33 cellular contexts compared by ENCODE assay signal in genomic region chr19:5522106-5522505, GRCh38. TPM values are rescaled to one million over a fixed set of nuclear protein-coding genes. Genes with fewer than 3 reads are reported as not detected.
"Had no signal": no experiment of that assay in that cellular context is flagged by ENCODE, and none has a peak within 500 bp of the region (broad histone marks: within the 10 kb centered on the region; RNA-seq: fewer than 3 reads in every experiment).

No MANE protein-coding gene starts in this region.

- H3K4me1 ChIP-seq: adrenal gland, body of pancreas, esophagus squamous epithelium, heart left ventricle had no signal

- H3K27ac Mint-ChIP-seq: activated B cell treated with CpG ODN at 0.5 μM for 24 hours; activated CD4-positive, alpha-beta memory T cell treated with anti-CD3 and anti-CD28 coated beads for 36 hours; activated CD4-positive, alpha-beta T cell treated with anti-CD3 and anti-CD28 coated beads, Interleukin-2, amount 10 ng/mL, durations not matched to agents 24 days and 14 days; activated CD8-positive, alpha-beta memory T cell treated with anti-CD3 and anti-CD28 coated beads, Interleukin-2, amount 10 ng/mL, durations not matched to agents 7 days and 5 days; activated CD8-positive, alpha-beta T cell treated with anti-CD3 and anti-CD28 coated beads, Interleukin-2, amount 10 ng/mL, durations not matched to agents 7 days and 5 days; activated naive CD4-positive, alpha-beta T cell treated with anti-CD3 and anti-CD28 coated beads for 36 hours; activated naive CD4-positive, alpha-beta T cell treated with anti-CD3 and anti-CD28 coated beads, Interleukin-2, amount 50 U/mL, for 24 hours; activated naive CD8-positive, alpha-beta T cell treated with anti-CD3 and anti-CD28 coated beads for 36 hours; activated naive CD8-positive, alpha-beta T cell treated with anti-CD3 and anti-CD28 coated beads, Interleukin-2, amount 50 U/mL, for 24 hours; activated T-helper 1 cell treated with anti-CD3 and anti-CD28 coated beads, Interleukin-12 subunit alpha, Interleukin-12 subunit beta, Interleukin-2, Interleukin-4 antibody, amounts not matched to agents 30 ng/mL and 10 ng/mL and 1 ng/mL, durations not matched to agents 14 hours and 24 hours and 36 hours; activated T-helper 2 cell treated with anti-CD3 and anti-CD28 coated beads, Interferon-gamma antibody, Interleukin-2, Interleukin-4, amounts not matched to agents 10 μg/mL and 5 μg/mL and 100 μg/mL, durations not matched to agents 14 hours and 24 hours and 36 hours; T-helper 17 cell; T-helper 2 cell treated with Interferon-gamma antibody and Interleukin-4, amounts not matched to agents 5 μg/mL and 100 μg/mL, for 36 hours had no signal

- H3K4me3 Mint-ChIP-seq: activated B cell treated with CpG ODN at 0.5 μM for 24 hours; activated CD4-positive, alpha-beta memory T cell treated with anti-CD3 and anti-CD28 coated beads for 36 hours; activated CD4-positive, alpha-beta T cell treated with anti-CD3 and anti-CD28 coated beads, Interleukin-2, amount 10 ng/mL, durations not matched to agents 24 days and 14 days; activated CD8-positive, alpha-beta memory T cell treated with anti-CD3 and anti-CD28 coated beads, Interleukin-2, amount 10 ng/mL, durations not matched to agents 7 days and 5 days; activated CD8-positive, alpha-beta T cell treated with anti-CD3 and anti-CD28 coated beads, Interleukin-2, amount 10 ng/mL, durations not matched to agents 7 days and 5 days; activated naive CD4-positive, alpha-beta T cell treated with anti-CD3 and anti-CD28 coated beads for 36 hours; activated naive CD4-positive, alpha-beta T cell treated with anti-CD3 and anti-CD28 coated beads, Interleukin-2, amount 50 U/mL, for 24 hours; activated naive CD8-positive, alpha-beta T cell treated with anti-CD3 and anti-CD28 coated beads for 36 hours; activated naive CD8-positive, alpha-beta T cell treated with anti-CD3 and anti-CD28 coated beads, Interleukin-2, amount 50 U/mL, for 24 hours; activated T-helper 1 cell treated with anti-CD3 and anti-CD28 coated beads, Interleukin-12 subunit alpha, Interleukin-12 subunit beta, Interleukin-2, Interleukin-4 antibody, amounts not matched to agents 30 ng/mL and 10 ng/mL and 1 ng/mL, durations not matched to agents 14 hours and 24 hours and 36 hours; T-helper 17 cell; T-helper 2 cell treated with Interferon-gamma antibody and Interleukin-4, amounts not matched to agents 5 μg/mL and 100 μg/mL, for 36 hours had no signal

- ATAC-seq: activated CD4-positive, CD25-positive, alpha-beta regulatory T cell treated with anti-CD3 and anti-CD28 coated beads, Interleukin-2, amount 50 U/mL, for 24 hours; activated CD8-positive, alpha-beta memory T cell treated with anti-CD3 and anti-CD28 coated beads, Interleukin-2, amount 10 ng/mL, durations not matched to agents 7 days and 5 days; activated CD8-positive, alpha-beta T cell treated with anti-CD3 and anti-CD28 coated beads, Interleukin-2, amount 10 ng/mL, durations not matched to agents 7 days and 5 days; activated naive CD8-positive, alpha-beta T cell treated with anti-CD3 and anti-CD28 coated beads, Interleukin-2, amount 50 U/mL, for 24 hours; body of pancreas; heart left ventricle; T-helper 17 cell had no signal

- H3K27me3 Mint-ChIP-seq: activated CD4-positive, alpha-beta T cell treated with anti-CD3 and anti-CD28 coated beads, Interleukin-2, amount 10 ng/mL, durations not matched to agents 24 days and 14 days; activated CD8-positive, alpha-beta memory T cell treated with anti-CD3 and anti-CD28 coated beads, Interleukin-2, amount 10 ng/mL, durations not matched to agents 7 days and 5 days had no signal

- H3K27me3 ChIP-seq: adrenal gland had no signal

- H3K9me3 ChIP-seq: adrenal gland, body of pancreas had no signal

- H3K36me3 ChIP-seq: adrenal gland, esophagus squamous epithelium, heart left ventricle, WERI-Rb-1 had no signal

- H3K4me1 Mint-ChIP-seq: activated B cell treated with CpG ODN at 0.5 μM for 24 hours; activated CD4-positive, alpha-beta T cell treated with anti-CD3 and anti-CD28 coated beads, Interleukin-2, amount 10 ng/mL, durations not matched to agents 24 days and 14 days; activated CD8-positive, alpha-beta memory T cell treated with anti-CD3 and anti-CD28 coated beads, Interleukin-2, amount 10 ng/mL, durations not matched to agents 7 days and 5 days; activated naive CD4-positive, alpha-beta T cell treated with anti-CD3 and anti-CD28 coated beads, Interleukin-2, amount 50 U/mL, for 24 hours; activated naive CD8-positive, alpha-beta T cell treated with anti-CD3 and anti-CD28 coated beads for 36 hours; activated naive CD8-positive, alpha-beta T cell treated with anti-CD3 and anti-CD28 coated beads, Interleukin-2, amount 50 U/mL, for 24 hours had no signal

- H3K27ac ChIP-seq: adrenal gland, body of pancreas, epithelial cell of prostate, esophagus squamous epithelium, heart left ventricle, WERI-Rb-1 had no signal

- H3K36me3 Mint-ChIP-seq: activated CD4-positive, alpha-beta memory T cell treated with anti-CD3 and anti-CD28 coated beads for 36 hours; activated CD8-positive, alpha-beta memory T cell treated with anti-CD3 and anti-CD28 coated beads, Interleukin-2, amount 10 ng/mL, durations not matched to agents 7 days and 5 days; activated naive CD4-positive, alpha-beta T cell treated with anti-CD3 and anti-CD28 coated beads, Interleukin-2, amount 50 U/mL, for 24 hours; activated naive CD8-positive, alpha-beta T cell treated with anti-CD3 and anti-CD28 coated beads for 36 hours had no signal

- H3K4me3 ChIP-seq: adrenal gland, body of pancreas, esophagus squamous epithelium, heart left ventricle had no signal

- H3K9me3 Mint-ChIP-seq: activated naive CD4-positive, alpha-beta T cell treated with anti-CD3 and anti-CD28 coated beads, Interleukin-2, amount 50 U/mL, for 24 hours had no signal

- DNase-seq: activated B cell treated with CpG ODN at 0.5 μM for 24 hours; activated CD4-positive, alpha-beta memory T cell treated with anti-CD3 and anti-CD28 coated beads for 36 hours; activated CD4-positive, alpha-beta T cell treated with anti-CD3 and anti-CD28 coated beads, Interleukin-2, amount 10 ng/mL, durations not matched to agents 24 days and 14 days; activated CD8-positive, alpha-beta memory T cell treated with anti-CD3 and anti-CD28 coated beads, Interleukin-2, amount 10 ng/mL, durations not matched to agents 7 days and 5 days; activated CD8-positive, alpha-beta memory T cell treated with anti-CD3 and anti-CD28 coated beads, Interleukin-2, amount 50 U/mL, for 4 hours; activated CD8-positive, alpha-beta T cell treated with anti-CD3 and anti-CD28 coated beads, Interleukin-2, amount 10 ng/mL, durations not matched to agents 7 days and 5 days; activated effector memory CD4-positive, alpha-beta T cell treated with anti-CD3 and anti-CD28 coated beads, Interleukin-2, amount 50 U/mL, for 16 hours; activated naive CD4-positive, alpha-beta T cell treated with anti-CD3 and anti-CD28 coated beads for 36 hours; activated naive CD8-positive, alpha-beta T cell treated with anti-CD3 and anti-CD28 coated beads for 36 hours; activated naive CD8-positive, alpha-beta T cell treated with anti-CD3 and anti-CD28 coated beads, Interleukin-2, amount 50 U/mL, for 24 hours; activated T-cell treated with anti-CD3 and anti-CD28 coated beads, Interleukin-2, amount 50 U/mL, for 1 hour; activated T-cell treated with anti-CD3 and anti-CD28 coated beads, Interleukin-2, amount 50 U/mL, for 48 hours; adrenal gland; amygdala; aorta; body of pancreas; caudate nucleus; effector CD8-positive, alpha-beta T cell; esophagus squamous epithelium; foreskin melanocyte; heart left ventricle; T-helper 17 cell; T1000; WERI-Rb-1 had no signal

RNA-seq across cellular contexts. Expression of gene TINCR, which starts 45.6 kb away (rescaled TPM):
- total RNA-seq: dermis microvascular lymphatic vessel endothelial cell, endothelial cell of umbilical vein, fibroblast of villous mesenchyme had no signal
